Comparison of ENCODE assay signal across 18 cellular contexts in the genomic region with DNA sequence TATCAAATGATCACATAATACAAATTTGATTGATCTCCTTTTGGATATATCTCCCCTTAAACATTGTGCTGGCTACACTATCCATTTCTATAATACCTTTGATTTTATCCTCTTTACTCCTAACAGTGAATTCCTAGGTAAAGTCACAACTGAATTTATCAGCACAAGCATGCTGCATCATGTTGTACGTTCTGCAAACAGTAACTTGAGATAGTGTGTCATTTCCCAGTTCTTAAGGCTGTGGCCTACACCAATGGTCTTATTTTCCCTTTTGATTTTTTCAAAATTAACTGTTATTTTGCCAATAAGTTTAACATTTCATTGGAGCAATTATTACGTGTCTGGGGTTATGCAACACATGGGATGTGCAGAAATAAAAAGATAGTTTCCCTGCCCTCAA. TPM values are rescaled to one million over a fixed set of nuclear protein-coding genes. Genes with fewer than 3 reads are reported as not detected.
DNase-seq lines count a peak whose midpoint lies in the region; ATAC-seq and TF ChIP-seq lines count a peak whose summit lies in the region.
"Had no signal": no experiment of that assay in that cellular context is flagged by ENCODE, and none has a peak within 500 bp of the region (broad histone marks: within the 10 kb centered on the region; RNA-seq: fewer than 3 reads in every experiment).

No MANE protein-coding gene starts in this region.

- TF ChIP-seq POLR2A in spleen (IDR thresholded peaks at IDR 0.05) = no peak

- no peak for TF ChIP-seq CTCF in spleen (IDR thresholded peaks at IDR 0.05 in 8 of 11, conservative IDR thresholded peaks at IDR 0.05 in 3 of 11)

- no peaks in the 10 kb centered on the region for H3K27me3 ChIP-seq in effector memory CD4-positive, alpha-beta T cell (replicated peaks; ENCODE audit: control insufficient read depth, insufficient read depth, low read length, poor library complexity, severe bottlenecking)
- no peaks in the 10 kb centered on the region for H3K27me3 ChIP-seq in spleen (replicated peaks in 1 of 7)
- H3K27me3 ChIP-seq: SJCRH30, thyroid gland had no signal

- CTCF ChIA-PET in T-cell (lab: Charles Lee) = interaction anchor here (0.6 to 2.3 kb wide), 7 partner anchors 9 to 54 kb away, joined by 3 to 8 read pairs (median 5); no protein-coding TSS in a partner anchor

- DNase-seq in activated naive CD4-positive, alpha-beta T cell treated with anti-CD3 and anti-CD28 coated beads, Interleukin-2, amount 50 U/mL, for 72 hours (ENCODE audit: low spot score in 2 of 2) = no peak
- DNase-seq in T-cell = no peak
- no peak for DNase-seq in effector memory CD4-positive, alpha-beta T cell
- DNase-seq in spleen = no peak
- no peak for DNase-seq in DMS79 (lab: John Stamatoyannopoulos, UW)
- no peak for DNase-seq in DMS53 (lab: John Stamatoyannopoulos, UW)
- DNase-seq: activated effector memory CD4-positive, alpha-beta T cell treated with Interleukin-2 at 50 U/mL for 16 hours; Calu3; head of caudate nucleus; NCI-H1694; nephron progenitor cell; SJCRH30; thyroid gland had no signal

- WGBS in spleen, 5 donors = 55 to 77% (median 60%) methylated on average over 2 of the region's 2 CpGs

- H3K27me3 Mint-ChIP-seq in activated naive CD4-positive, alpha-beta T cell treated with anti-CD3 and anti-CD28 coated beads, Interleukin-2, amount 50 U/mL, for 24 hours = no peaks in the 10 kb centered on the region
- no peaks in the 10 kb centered on the region for H3K27me3 Mint-ChIP-seq in T-cell

- peak overlapping the region; percentile 79 for H3K4me3 Mint-ChIP-seq in activated naive CD4-positive, alpha-beta T cell treated with anti-CD3 and anti-CD28 coated beads, Interleukin-2, amount 50 U/mL, for 24 hours
- peak overlapping the region; percentile 74 to 83 (median 75) for H3K4me3 Mint-ChIP-seq in T-cell
- H3K4me3 Mint-ChIP-seq: dendritic cell treated with granulocyte-macrophage colony-stimulating factor and Interleukin-4, amounts not matched to agents 40 ng/mL and 50 ng/mL, for 4 days; nephron progenitor cell had no signal

- H3K4me1 Mint-ChIP-seq in activated naive CD4-positive, alpha-beta T cell treated with anti-CD3 and anti-CD28 coated beads, Interleukin-2, amount 50 U/mL, for 24 hours = peaks cover 96% of the 10 kb centered on the region
- peaks cover 20 to 99% (median 99%) of the 10 kb centered on the region in 3 donors for H3K4me1 Mint-ChIP-seq in T-cell

- H3K4me1 ChIP-seq in effector memory CD4-positive, alpha-beta T cell (ENCODE audit: control insufficient read depth, insufficient read depth, low read length, poor library complexity, severe bottlenecking) = peaks cover 91% of the 10 kb centered on the region
- peaks cover 29 to 100% (median 77%) of the 10 kb centered on the region in 6 donors for H3K4me1 ChIP-seq in spleen
- H3K4me1 ChIP-seq: SJCRH30 had no signal

- no peak overlapping the region for H3K4me3 ChIP-seq in effector memory CD4-positive, alpha-beta T cell (ENCODE audit: insufficient read depth, low read depth, low read length, poor library complexity, severe bottlenecking)
- peak overlapping the region in 1 of 8 donors; percentile 38 for H3K4me3 ChIP-seq in spleen
- H3K4me3 ChIP-seq: SJCRH30, smooth muscle cell, thyroid gland had no signal

- H3K27ac ChIP-seq in effector memory CD4-positive, alpha-beta T cell (ENCODE audit: insufficient read depth, low read length, poor library complexity, severe bottlenecking) = peak overlapping the region; percentile 80
- H3K27ac ChIP-seq in spleen = peak overlapping the region in 6 of 8 donors; percentile 12 to 92 (median 84)
- H3K27ac ChIP-seq: SJCRH30, thyroid gland had no signal

- peaks cover 6% of the 10 kb centered on the region for H3K36me3 Mint-ChIP-seq in activated naive CD4-positive, alpha-beta T cell treated with anti-CD3 and anti-CD28 coated beads, Interleukin-2, amount 50 U/mL, for 24 hours
- H3K36me3 Mint-ChIP-seq in activated naive CD4-positive, alpha-beta T cell treated with anti-CD3 and anti-CD28 coated beads, Interleukin-2, amount 50 U/mL, for 72 hours = peaks cover 43 to 56% of the 10 kb centered on the region in 2 donors
- H3K36me3 Mint-ChIP-seq in T-cell = peaks cover 19% of the 10 kb centered on the region

- no peaks in the 10 kb centered on the region for H3K9me3 ChIP-seq in effector memory CD4-positive, alpha-beta T cell (ENCODE audit: control insufficient read depth, low read length)
- H3K9me3 ChIP-seq in spleen = no peaks in the 10 kb centered on the region
- H3K9me3 ChIP-seq: SJCRH30, thyroid gland had no signal

- H3K36me3 ChIP-seq in effector memory CD4-positive, alpha-beta T cell (ENCODE audit: control insufficient read depth, insufficient read depth, low read length) = no peaks in the 10 kb centered on the region
- H3K36me3 ChIP-seq in spleen = no peaks in the 10 kb centered on the region
- H3K36me3 ChIP-seq: SJCRH30, thyroid gland had no signal

- H3K27ac Mint-ChIP-seq in activated naive CD4-positive, alpha-beta T cell treated with anti-CD3 and anti-CD28 coated beads, Interleukin-2, amount 50 U/mL, for 24 hours = peak overlapping the region; percentile 95
- H3K27ac Mint-ChIP-seq in activated naive CD4-positive, alpha-beta T cell treated with anti-CD3 and anti-CD28 coated beads, Interleukin-2, amount 50 U/mL, for 72 hours = peak overlapping the region in 1 of 2 donors; percentile 98
- H3K27ac Mint-ChIP-seq in T-cell = peak overlapping the region; percentile 96 to 100
- H3K27ac Mint-ChIP-seq: dendritic cell treated with granulocyte-macrophage colony-stimulating factor and Interleukin-4, amounts not matched to agents 40 ng/mL and 50 ng/mL, for 4 days; progenitor cell of endocrine pancreas had no signal

- H3K9me3 Mint-ChIP-seq in activated naive CD4-positive, alpha-beta T cell treated with anti-CD3 and anti-CD28 coated beads, Interleukin-2, amount 50 U/mL, for 24 hours = no peaks in the 10 kb centered on the region
- H3K9me3 Mint-ChIP-seq in activated naive CD4-positive, alpha-beta T cell treated with anti-CD3 and anti-CD28 coated beads, Interleukin-2, amount 50 U/mL, for 72 hours = peaks cover 7 to 8% of the 10 kb centered on the region in 2 donors
- H3K9me3 Mint-ChIP-seq in T-cell = peaks cover 0 to 3% (median 0%) of the 10 kb centered on the region in 3 donors
- H3K9me3 Mint-ChIP-seq: dendritic cell treated with granulocyte-macrophage colony-stimulating factor and Interleukin-4, amounts not matched to agents 40 ng/mL and 50 ng/mL, for 4 days; nephron progenitor cell had no signal

- POLR2A ChIA-PET in T-cell (lab: Charles Lee) = interaction anchor here (0.6 to 1.6 kb wide), 10 partner anchors 8 to 340 kb away, joined by 3 to 8 read pairs (median 4); no protein-coding TSS in a partner anchor

- ATAC-seq in activated naive CD4-positive, alpha-beta T cell treated with anti-CD3 and anti-CD28 coated beads, Interleukin-2, amount 50 U/mL, for 72 hours = no peak
- ATAC-seq in T-cell (replicated peaks in 1 of 4) (no peak), GM21529 (IDR thresholded peaks at IDR 0.05; ENCODE audit: unreplicated experiment) (no peak)

- intact Hi-C loops in spleen (cut with DNase I; ENCODE audit: low total_unique reads) = no loop called here

RNA-seq across cellular contexts. Expression of a gene that starts 24.8 kb away (rescaled TPM):
- 100 to 1,000 TPM; 131 to 216 TPM for total RNA-seq in activated naive CD4-positive, alpha-beta T cell treated with anti-CD3 and anti-CD28 coated beads, Interleukin-2, amount 50 U/mL, for 72 hours
- total RNA-seq in T-cell = 100 to 1,000 TPM; 267 to 436 (median 326) TPM
- total RNA-seq in spleen = 100 to 1,000 TPM in 6 of 7 donors, 10 to 100 TPM in 1; 90.6 to 184 (median 110) TPM
- 10 to 100 TPM; 10.0 to 18.0 (median 12.3) TPM for polyA plus RNA-seq in spleen
